In the genomic region with DNA sequence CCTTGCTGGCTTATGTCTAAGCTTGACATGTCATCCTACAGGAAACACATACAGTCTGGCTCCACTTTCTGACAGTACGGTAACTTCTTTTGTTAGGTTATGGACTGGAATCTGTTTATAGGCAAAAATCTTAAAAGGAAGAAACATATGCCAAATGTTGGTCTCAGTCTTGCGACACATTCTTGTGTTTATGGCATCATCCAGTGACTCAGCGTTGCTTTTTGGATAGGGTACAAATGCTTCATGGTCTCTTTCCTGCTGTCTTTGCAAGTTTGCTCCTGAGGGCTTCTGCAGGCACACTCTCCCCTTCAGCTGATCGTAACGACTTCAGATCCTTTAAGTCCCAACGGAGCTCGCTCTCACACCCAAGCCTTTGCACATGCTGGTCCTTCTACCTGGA, we compare ENCODE assay signal across 11 cellular contexts. TPM values are rescaled to one million over a fixed set of nuclear protein-coding genes. Genes with fewer than 3 reads are reported as not detected.
A peak's percentile ranks its signal among the peaks of the same experiment; 100 is the strongest.
DNase-seq lines count a peak whose midpoint lies in the region; ATAC-seq lines count a peak whose summit lies in the region.
"Had no signal": no experiment of that assay in that cellular context is flagged by ENCODE, and none has a peak within 500 bp of the region (broad histone marks: within the 10 kb centered on the region; RNA-seq: fewer than 3 reads in every experiment).

No MANE protein-coding gene starts in this region.

- H3K4me1 ChIP-seq in rectal smooth muscle tissue (ENCODE audit: control insufficient read depth, insufficient read depth, low read length): peaks cover 3% of the 10 kb centered on the region

- H3K27me3 ChIP-seq in rectal smooth muscle tissue (ENCODE audit: control insufficient read depth, insufficient read depth, low read length): no peaks in the 10 kb centered on the region

- H3K36me3 Mint-ChIP-seq in T-helper 17 cell (ENCODE audit: low read depth): no peaks in the 10 kb centered on the region
- peaks cover 8% of the 10 kb centered on the region for H3K36me3 Mint-ChIP-seq in activated CD8-positive, alpha-beta memory T cell treated with anti-CD3 and anti-CD28 coated beads, Interleukin-2, amount 10 ng/mL, durations not matched to agents 7 days and 5 days

- H3K9me3 Mint-ChIP-seq in activated CD8-positive, alpha-beta memory T cell treated with anti-CD3 and anti-CD28 coated beads, Interleukin-2, amount 10 ng/mL, durations not matched to agents 7 days and 5 days (ENCODE audit: low read depth): peaks cover 3% of the 10 kb centered on the region

- no peak overlapping the region for H3K27ac Mint-ChIP-seq in T-helper 17 cell
- H3K27ac Mint-ChIP-seq in activated CD8-positive, alpha-beta memory T cell treated with anti-CD3 and anti-CD28 coated beads, Interleukin-2, amount 10 ng/mL, durations not matched to agents 7 days and 5 days: no peak overlapping the region
- H3K27ac Mint-ChIP-seq: stimulated activated naive CD8-positive, alpha-beta T cell treated with anti-CD3 and anti-CD28 coated beads, Interleukin-15, Interleukin-2, amounts not matched to agents 100 ng/mL and 50 ng/mL, for 24 hours had no signal

- H3K27me3 Mint-ChIP-seq in T-helper 17 cell: peaks cover 18% of the 10 kb centered on the region
- peaks cover 21% of the 10 kb centered on the region for H3K27me3 Mint-ChIP-seq in activated CD8-positive, alpha-beta memory T cell treated with anti-CD3 and anti-CD28 coated beads, Interleukin-2, amount 10 ng/mL, durations not matched to agents 7 days and 5 days
- H3K27me3 Mint-ChIP-seq: stimulated activated naive CD8-positive, alpha-beta T cell treated with anti-CD3 and anti-CD28 coated beads, Interleukin-15, Interleukin-2, amounts not matched to agents 100 ng/mL and 50 ng/mL, for 24 hours had no signal

- H3K27ac ChIP-seq in rectal smooth muscle tissue (ENCODE audit: low read depth, low read length): peak overlapping the region; percentile 17

- peaks cover 11% of the 10 kb centered on the region for H3K4me1 Mint-ChIP-seq in T-helper 17 cell
- peaks cover 27% of the 10 kb centered on the region for H3K4me1 Mint-ChIP-seq in activated CD8-positive, alpha-beta memory T cell treated with anti-CD3 and anti-CD28 coated beads, Interleukin-2, amount 10 ng/mL, durations not matched to agents 7 days and 5 days

- H3K36me3 ChIP-seq in rectal smooth muscle tissue (ENCODE audit: control insufficient read depth, insufficient read depth, low read length): no peaks in the 10 kb centered on the region

- CTCF ChIA-PET in activated CD8-positive, alpha-beta memory T cell treated with anti-CD3 and anti-CD28 coated beads, Interleukin-2, amount 10 ng/mL, durations not matched to agents 7 days and 5 days (lab: Charles Lee): no interaction called here

- H3K9ac ChIP-seq in rectal smooth muscle tissue (ENCODE audit: low read length): no peak overlapping the region

- H3K9me3 ChIP-seq in T-helper 17 cell (ENCODE audit: control insufficient read depth, low read length, poor library complexity, severe bottlenecking): no peaks in the 10 kb centered on the region

- ATAC-seq in T-helper 17 cell (no peak), HG03520 (IDR thresholded peaks at IDR 0.05; ENCODE audit: unreplicated experiment) (no peak)
- no peak for ATAC-seq in activated CD8-positive, alpha-beta memory T cell treated with anti-CD3 and anti-CD28 coated beads, Interleukin-2, amount 10 ng/mL, durations not matched to agents 7 days and 5 days

- H3K4me3 Mint-ChIP-seq in T-helper 17 cell: no peak overlapping the region
- H3K4me3 Mint-ChIP-seq in activated CD8-positive, alpha-beta memory T cell treated with anti-CD3 and anti-CD28 coated beads, Interleukin-2, amount 10 ng/mL, durations not matched to agents 7 days and 5 days: no peak overlapping the region
- H3K4me3 Mint-ChIP-seq: stimulated activated naive CD8-positive, alpha-beta T cell treated with anti-CD3 and anti-CD28 coated beads, Interleukin-15, Interleukin-2, amounts not matched to agents 100 ng/mL and 50 ng/mL, for 24 hours had no signal

- DNase-seq in GM03348 (ENCODE audit: low spot score): peak; percentile 81
- DNase-seq in RKO (ENCODE audit: low spot score): peak; percentile 71
- peak; percentile 96 for DNase-seq in fibroblast of peridontal ligament (ENCODE audit: extremely low read depth)
- no peak for DNase-seq in T-helper 17 cell
- no peak for DNase-seq in activated CD8-positive, alpha-beta memory T cell treated with anti-CD3 and anti-CD28 coated beads, Interleukin-2, amount 10 ng/mL, durations not matched to agents 7 days and 5 days
- DNase-seq in NCI-H1048 (lab: John Stamatoyannopoulos, UW): no peak
- DNase-seq: activated CD8-positive, alpha-beta memory T cell treated with anti-CD3 and anti-CD28 coated beads, Interleukin-2, amount 50 U/mL, for 4 hours; NCI-H1417 treated with DMSO at 0.1 percent for 48 hours had no signal

- no peak overlapping the region for H3K4me3 ChIP-seq in rectal smooth muscle tissue (ENCODE audit: low read length)

RNA-seq across cellular contexts. Expression of a gene that starts 23.5 kb away (rescaled TPM):
- total RNA-seq in T-helper 17 cell: 10 to 100 TPM; 45.7 to 47.6 TPM
- 10 to 100 TPM; 30.3 to 34.5 TPM for total RNA-seq in activated CD8-positive, alpha-beta memory T cell treated with anti-CD3 and anti-CD28 coated beads, Interleukin-2, amount 10 ng/mL, durations not matched to agents 7 days and 5 days

Comparison
In these comparisons a context has a peak if more than half of its experiments do, and no peak if none do; other contexts are left out.
1. DNase-seq: peak in GM03348 (single experiment), RKO (single experiment) and fibroblast of peridontal ligament (single experiment); none in T-helper 17 cell (0 of 3), activated CD8-positive, alpha-beta memory T cell treated with anti-CD3 and anti-CD28 coated beads, Interleukin-2, amount 10 ng/mL, durations not matched to agents 7 days and 5 days (single experiment) and NCI-H1048 (single experiment).